ENCODE assay signal across 8 cellular contexts in the genomic region with DNA sequence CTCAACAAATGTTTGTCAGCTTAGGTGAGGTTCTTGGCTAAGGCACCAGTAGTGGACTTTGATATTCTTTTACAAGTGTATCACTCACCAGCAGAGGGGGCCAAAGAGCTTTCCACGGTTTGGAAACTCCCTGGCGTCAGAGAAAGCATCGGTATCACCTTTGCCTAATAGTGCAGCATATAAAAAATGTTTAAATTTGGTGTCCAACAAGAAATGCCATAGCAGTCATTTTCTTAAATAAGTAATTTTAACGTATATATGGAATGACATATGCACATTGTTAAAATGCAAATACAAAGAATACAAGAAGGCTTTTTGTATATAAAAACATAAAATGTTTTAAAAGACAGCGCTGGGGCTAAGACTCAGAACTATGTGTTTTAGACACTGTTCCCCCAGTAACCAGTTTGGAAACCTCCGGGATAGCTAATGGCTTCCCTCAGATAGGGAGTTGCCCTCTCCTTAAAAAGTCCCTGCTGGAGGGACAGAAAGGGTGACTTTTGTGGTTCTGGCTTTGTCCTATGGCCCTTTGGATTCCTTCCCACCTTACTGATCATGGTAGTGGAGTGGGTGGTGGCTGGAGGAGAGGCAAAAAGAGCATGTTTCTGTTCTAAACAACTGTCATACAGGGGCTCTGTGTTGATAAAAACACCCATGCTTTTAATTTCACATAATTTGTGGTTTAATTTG.
DNase-seq lines count a peak whose midpoint lies in the region; ATAC-seq and TF ChIP-seq lines count a peak whose summit lies in the region.

No MANE protein-coding gene starts in this region.

- TF ChIP-seq POLR2A in prostate gland (IDR thresholded peaks at IDR 0.05) (no peak), vagina (IDR thresholded peaks at IDR 0.05) (no peak)

- no peaks in the 10 kb centered on the region for H3F3A ChIP-seq in SU-DHL-6 (ENCODE audit: insufficient read depth)

- H2AFZ ChIP-seq in SU-DHL-6 (ENCODE audit: low read depth, low read length, severe bottlenecking): no peak overlapping the region

- H4K20me1 ChIP-seq in SU-DHL-6 (ENCODE audit: low read depth, low read length): no peaks in the 10 kb centered on the region

- peak; percentile 73 for ATAC-seq in activated naive CD8-positive, alpha-beta T cell treated with anti-CD3 and anti-CD28 coated beads, Interleukin-2, amount 10 ng/mL, durations not matched to agents 7 days and 5 days (ENCODE audit: low read depth)

- no peak overlapping the region for H3K4me2 ChIP-seq in SU-DHL-6 (ENCODE audit: low read depth, low read length, poor library complexity, severe bottlenecking)

- no peak overlapping the region for H3K9ac ChIP-seq in SU-DHL-6 (ENCODE audit: low read length)

- no peak overlapping the region for H3K27ac Mint-ChIP-seq in activated naive CD8-positive, alpha-beta T cell treated with anti-CD3 and anti-CD28 coated beads, Interleukin-2, amount 10 ng/mL, durations not matched to agents 7 days and 5 days

- H3K27ac ChIP-seq in SU-DHL-6 (ENCODE audit: low read depth, low read length): no peak overlapping the region
- H3K27ac ChIP-seq in cardiac muscle cell: no peak overlapping the region
- H3K27ac ChIP-seq in prostate gland: no peak overlapping the region
- peak overlapping the region; percentile 2 for H3K27ac ChIP-seq in vagina

- H3K4me3 Mint-ChIP-seq in activated naive CD8-positive, alpha-beta T cell treated with anti-CD3 and anti-CD28 coated beads, Interleukin-2, amount 10 ng/mL, durations not matched to agents 7 days and 5 days: peak overlapping the region; percentile 36

- H3K36me3 ChIP-seq in H7 (replicated peaks; ENCODE audit: control insufficient read depth, insufficient read depth, low read length) (no peaks in the 10 kb centered on the region), SU-DHL-6 (ENCODE audit: low read length) (no peaks in the 10 kb centered on the region), cardiac muscle cell (no peaks in the 10 kb centered on the region), prostate gland (no peaks in the 10 kb centered on the region), vagina (no peaks in the 10 kb centered on the region)

- DNase-seq in DMS79 treated with DMSO at 0.1 percent for 48 hours (lab: John Stamatoyannopoulos, UW): peak; percentile 68
- DNase-seq in H7: peak; percentile 33
- DNase-seq in NCI-H1048 (lab: John Stamatoyannopoulos, UW): peak; percentile 61
- DNase-seq in activated naive CD8-positive, alpha-beta T cell treated with anti-CD3 and anti-CD28 coated beads, Interleukin-2, amount 10 ng/mL, durations not matched to agents 7 days and 5 days: peak; percentile 61
- peak; percentile 93 to 96 for DNase-seq in cardiac muscle cell (ENCODE audit: low read depth in 1 of 2, low spot score in 1 of 2)
- peak; percentile 82 for DNase-seq in prostate gland (ENCODE audit: low spot score)
- DNase-seq in vagina (ENCODE audit: extremely low spot score in 2 of 2): peak in 1 of 2 donors; percentile 88

- no peaks in the 10 kb centered on the region for H3K79me2 ChIP-seq in SU-DHL-6 (ENCODE audit: insufficient read depth, low read length)

- H3K27me3 ChIP-seq in H7 (ENCODE audit: control insufficient read depth, insufficient read depth, low read length): no peaks in the 10 kb centered on the region
- no peaks in the 10 kb centered on the region for H3K27me3 ChIP-seq in SU-DHL-6 (ENCODE audit: low read length)
- H3K27me3 ChIP-seq in cardiac muscle cell: no peaks in the 10 kb centered on the region
- H3K27me3 ChIP-seq in prostate gland (replicated peaks; ENCODE audit: insufficient read depth): no peaks in the 10 kb centered on the region
- no peaks in the 10 kb centered on the region for H3K27me3 ChIP-seq in vagina

- no peaks in the 10 kb centered on the region for H3K9me3 Mint-ChIP-seq in activated naive CD8-positive, alpha-beta T cell treated with anti-CD3 and anti-CD28 coated beads, Interleukin-2, amount 10 ng/mL, durations not matched to agents 7 days and 5 days

- H3K4me3 ChIP-seq in H7 (ENCODE audit: insufficient read depth, low read depth, low read length) (no peak overlapping the region), SU-DHL-6 (ENCODE audit: insufficient read depth, low read length, poor library complexity, severe bottlenecking) (no peak overlapping the region), cardiac muscle cell (no peak overlapping the region), prostate gland (no peak overlapping the region), vagina (no peak overlapping the region)

- no peaks in the 10 kb centered on the region for H3K36me3 Mint-ChIP-seq in activated naive CD8-positive, alpha-beta T cell treated with anti-CD3 and anti-CD28 coated beads, Interleukin-2, amount 10 ng/mL, durations not matched to agents 7 days and 5 days

- peaks cover 11% of the 10 kb centered on the region for H3K4me1 Mint-ChIP-seq in activated naive CD8-positive, alpha-beta T cell treated with anti-CD3 and anti-CD28 coated beads, Interleukin-2, amount 10 ng/mL, durations not matched to agents 7 days and 5 days

- intact Hi-C loops in prostate gland (cut with DNase I) (loop anchor here (2.0 to 5.0 kb wide), 2 partner anchors 479 to 1162 kb away; a partner anchor contains a TSS), vagina (cut with DNase I) (loop anchor here (2.0 kb wide), 1 partner anchor 1162 kb away; a partner anchor contains a TSS)

- H3K9me3 ChIP-seq in SU-DHL-6 (ENCODE audit: insufficient read depth, low read length) (no peaks in the 10 kb centered on the region), cardiac muscle cell (ENCODE audit: low read depth) (no peaks in the 10 kb centered on the region), prostate gland (no peaks in the 10 kb centered on the region), vagina (no peaks in the 10 kb centered on the region)

- H3K9me2 ChIP-seq in SU-DHL-6 (replicated peaks; ENCODE audit: insufficient read depth, low read length): no peaks in the 10 kb centered on the region

- H3K27me3 Mint-ChIP-seq in activated naive CD8-positive, alpha-beta T cell treated with anti-CD3 and anti-CD28 coated beads, Interleukin-2, amount 10 ng/mL, durations not matched to agents 7 days and 5 days: peaks cover 8% of the 10 kb centered on the region

- TF ChIP-seq CTCF in SU-DHL-6 (IDR thresholded peaks at IDR 0.05; ENCODE audit: insufficient read depth, low read length, poor library complexity, severe bottlenecking) (peak; percentile 48), cardiac muscle cell (IDR thresholded peaks at IDR 0.05; ENCODE audit: low read depth, low read length) (peak; percentile 76), prostate gland (IDR thresholded peaks at IDR 0.05) (peak; percentile 68 to 84 (median 76)), vagina (IDR thresholded peaks at IDR 0.05) (peak; percentile 75 to 80 (median 75))

- peaks cover 5% of the 10 kb centered on the region for H3K4me1 ChIP-seq in cardiac muscle cell (ENCODE audit: low read depth)
- no peaks in the 10 kb centered on the region for H3K4me1 ChIP-seq in prostate gland (replicated peaks)
- H3K4me1 ChIP-seq in vagina: peaks cover 10% of the 10 kb centered on the region

- POLR2A ChIA-PET in activated naive CD8-positive, alpha-beta T cell treated with anti-CD3 and anti-CD28 coated beads, Interleukin-2, amount 10 ng/mL, durations not matched to agents 7 days and 5 days (lab: Charles Lee): no interaction called here

- WGBS in prostate gland: 18% methylated on average over 6 of the region's 6 CpGs
